In genomic region chr22:36425977-36426523, GRCh38 we compare ENCODE assay signal across 10 cellular contexts. TPM values are rescaled to one million over a fixed set of nuclear protein-coding genes. Genes with fewer than 3 reads are reported as not detected.
DNase-seq lines count a peak whose midpoint lies in the region; TF ChIP-seq lines count a peak whose summit lies in the region.
"Had no signal": no experiment of that assay in that cellular context is flagged by ENCODE, and none has a peak within 500 bp of the region (broad histone marks: within the 10 kb centered on the region; RNA-seq: fewer than 3 reads in every experiment).

No MANE protein-coding gene starts in this region.

- H3K9me3 ChIP-seq in BLaER1 (no peaks in the 10 kb centered on the region), HEK293 (ENCODE audit: control insufficient read depth, insufficient read depth, low read depth, low read length) (no peaks in the 10 kb centered on the region), adrenal gland (replicated peaks in 1 of 3) (no peaks in the 10 kb centered on the region)

- TF ChIP-seq CTCF in HEK293 (tag by site-specific recombination; IDR thresholded peaks at IDR 0.05): no peak
- TF ChIP-seq CTCF in adrenal gland (IDR thresholded peaks at IDR 0.05): peak in 3 of 6 experiments; percentile 26 to 43 (median 40)

- no peaks in the 10 kb centered on the region for H4K20me1 ChIP-seq in BLaER1

- H3K36me3 ChIP-seq in BLaER1 (no peaks in the 10 kb centered on the region), HEK293 (ENCODE audit: control insufficient read depth in 2 of 2, insufficient read depth in 1 of 2, low read length in 2 of 2) (no peaks in the 10 kb centered on the region), adrenal gland (replicated peaks in 1 of 2) (no peaks in the 10 kb centered on the region)

- 40 to 71% (median 59%) methylated on average over 1 to 2 of the region's 2 CpGs for WGBS in adrenal gland, 4 donors

- H3K27ac ChIP-seq in BLaER1: peak overlapping the region; percentile 88
- H3K27ac ChIP-seq in HEK293 (ENCODE audit: extremely low read depth, low read depth, low read length): no peak overlapping the region; the same call in 1 of the 2 replicates
- H3K27ac ChIP-seq in adrenal gland: peak overlapping the region in 1 of 5 donors; percentile 45
- H3K27ac ChIP-seq: VCaP had no signal

- peak in 6 of 7 donors; percentile 41 to 68 (median 53) for DNase-seq in adrenal gland
- peak; percentile 48 to 50 for DNase-seq in lung microvascular endothelial cell (ENCODE audit: low read depth in 2 of 2)
- no peak for DNase-seq in stimulated activated naive CD4-positive, alpha-beta T cell (lab: John Stamatoyannopoulos, UW)
- no peak for DNase-seq in medulla oblongata (ENCODE audit: extremely low spot score)
- no peak for DNase-seq in Kasumi-1 (lab: John Stamatoyannopoulos, UW)
- no peak for DNase-seq in activated gamma-delta T cell treated with Interleukin-2 at 50 U/mL for 16 hours
- DNase-seq: stimulated activated CD4-positive, alpha-beta T cell treated with anti-CD3 and anti-CD28 coated beads, Interleukin-15, amount 100 ng/mL, for 24 hours had no signal

- H3K4me2 ChIP-seq in BLaER1: peak overlapping the region; percentile 90

- no peak for TF ChIP-seq POLR2A in adrenal gland (IDR thresholded peaks at IDR 0.05)

- H3K4me1 ChIP-seq in BLaER1 (peaks cover 63% of the 10 kb centered on the region), HEK293 (ENCODE audit: control insufficient read depth, insufficient read depth, low read length) (0 out of 2 replicates have a peak, but pooled peaks cover 3% of the 10 kb centered on the region), adrenal gland (replicated peaks in 1 of 2) (peaks cover 0 to 4% of the 10 kb centered on the region in 2 donors)

- intact Hi-C loops in adrenal gland (cut with DNase I): no loop called here

- H3K4me3 ChIP-seq in BLaER1 (peak overlapping the region; percentile 34; the same call in 1 of the 2 replicates), HEK293 (ENCODE audit: low read depth, low read length) (no peak overlapping the region), adrenal gland (no peak overlapping the region)

- POLR2A ChIA-PET in HEK293 (lab: Yijun Ruan, JAX): interaction anchor here (0.5 to 1.9 kb wide), 6 partner anchors 16 to 66 kb away, joined by 3 to 7 read pairs (median 4); partner anchors contain the start of gene MYH9

- CTCF ChIA-PET in HEK293 (lab: Yijun Ruan, JAX): interaction anchor here (0.6 to 1.4 kb wide), 4 partner anchors 22 to 73 kb away, joined by 3 to 6 read pairs (median 4); no protein-coding TSS in a partner anchor

- peak overlapping the region; percentile 72 for H3K9ac ChIP-seq in BLaER1

- no peaks in the 10 kb centered on the region for H3K27me3 ChIP-seq in BLaER1
- H3K27me3 ChIP-seq in adrenal gland: no peaks in the 10 kb centered on the region

TF ChIP-seq in HEK293, 187 proteins besides CTCF, POLR2A, EP300 and RAD21 (continues in another document):
- TF ChIP-seq ZNF211 (tag by site-specific recombination; IDR thresholded peaks at IDR 0.05; ENCODE audit: low read depth): no peak
- TF ChIP-seq ZBTB10 (tag by site-specific recombination; IDR thresholded peaks at IDR 0.05): no peak
- no peak for TF ChIP-seq ZNF596 (tag by site-specific recombination; IDR thresholded peaks at IDR 0.05)
- peak; percentile 95 for TF ChIP-seq ZIC2 (tag by site-specific recombination; IDR thresholded peaks at IDR 0.05)
- TF ChIP-seq GLIS1 (tag by site-specific recombination; IDR thresholded peaks at IDR 0.05): peak; percentile 91
- no peak for TF ChIP-seq ZFP69B (tag by site-specific recombination; IDR thresholded peaks at IDR 0.05)
- TF ChIP-seq ZNF571 (tag by site-specific recombination; IDR thresholded peaks at IDR 0.05): no peak
- TF ChIP-seq ZNF433 (tag by site-specific recombination; IDR thresholded peaks at IDR 0.05; ENCODE audit: low read depth): no peak
- no peak for TF ChIP-seq PRDM2 (tag by site-specific recombination; IDR thresholded peaks at IDR 0.05; ENCODE audit: borderline replicate concordance)
- TF ChIP-seq ZNF37A (tag by site-specific recombination; IDR thresholded peaks at IDR 0.05): no peak
- no peak for TF ChIP-seq ZFP41 (tag by site-specific recombination; IDR thresholded peaks at IDR 0.05; ENCODE audit: borderline replicate concordance)
- peak; percentile 69 for TF ChIP-seq ZNF398 (tag by site-specific recombination; IDR thresholded peaks at IDR 0.05)
- no peak for TF ChIP-seq ZNF610 (tag by site-specific recombination; IDR thresholded peaks at IDR 0.05; ENCODE audit: borderline replicate concordance)
- no peak for TF ChIP-seq ZNF747 (tag by site-specific recombination; IDR thresholded peaks at IDR 0.05)
- no peak for TF ChIP-seq ZNF549 (tag by site-specific recombination; IDR thresholded peaks at IDR 0.05)

RNA-seq across cellular contexts. Expression of gene MYH9, which starts 38.3 kb away (rescaled TPM):
- total RNA-seq in adrenal gland (100 to 1,000 TPM; 294 to 427 (median 369) TPM), lung microvascular endothelial cell (409 and 410 TPM in 2 replicates)
- polyA plus RNA-seq in adrenal gland: 100 to 1,000 TPM in 2 of 3 donors, 10 to 100 TPM in 1; 96.2 to 164 (median 133) TPM

RNA-seq across cellular contexts. Expression of gene TXN2, which starts 55.4 kb away (rescaled TPM):
- 100 to 1,000 TPM; 160 to 245 (median 190) TPM for total RNA-seq in adrenal gland
- polyA plus RNA-seq in adrenal gland: 100 to 1,000 TPM; 213 to 241 (median 223) TPM
- total RNA-seq in lung microvascular endothelial cell: 16.1 and 21.2 TPM in 2 replicates

Comparison
In these comparisons a context has a peak if more than half of its experiments do, and no peak if none do; other contexts are left out.
1. DNase-seq: peak in adrenal gland (6 of 7) and lung microvascular endothelial cell (2 of 2); none in stimulated activated naive CD4-positive, alpha-beta T cell (0 of 6), medulla oblongata (single experiment), Kasumi-1 (0 of 2) and activated gamma-delta T cell treated with Interleukin-2 at 50 U/mL for 16 hours (single experiment).